In genomic region chr17:47232465-47232864, GRCh38 we compare ENCODE assay signal across 2 cellular contexts.
TF ChIP-seq lines count a peak whose summit lies in the region.

No MANE protein-coding gene starts in this region.

TF ChIP-seq in IMR-90, 13 proteins besides CTCF, POLR2A, EP300 and RAD21:
- TF ChIP-seq MAFK (IDR thresholded peaks at IDR 0.05; ENCODE audit: low read depth, low read length) (no peak), SMC3 (IDR thresholded peaks at IDR 0.05; ENCODE audit: low read depth, low read length) (no peak), RCOR1 (IDR thresholded peaks at IDR 0.05; ENCODE audit: insufficient replicate concordance, low read length) (no peak), MAZ (IDR thresholded peaks at IDR 0.05; ENCODE audit: borderline replicate concordance, low read depth, low read length) (no peak), CHD1 (IDR thresholded peaks at IDR 0.05; ENCODE audit: low read depth, low read length) (no peak), BHLHE40 (IDR thresholded peaks at IDR 0.05; ENCODE audit: low read depth, low read length) (no peak), CEBPB (IDR thresholded peaks at IDR 0.05; ENCODE audit: low read depth, low read length) (no peak), USF2 (IDR thresholded peaks at IDR 0.05; ENCODE audit: low read depth, low read length) (no peak), RFX5 (IDR thresholded peaks at IDR 0.05; ENCODE audit: low read depth, low read length) (no peak), NFE2L2 (IDR thresholded peaks at IDR 0.05; ENCODE audit: low read depth, low read length) (no peak), FOS (IDR thresholded peaks at IDR 0.05; ENCODE audit: low read depth, low read length) (no peak), ELK1 (IDR thresholded peaks at IDR 0.05; ENCODE audit: borderline replicate concordance, low read depth, low read length) (no peak), MXI1 (IDR thresholded peaks at IDR 0.05; ENCODE audit: borderline replicate concordance, low read depth, low read length) (no peak)

TF ChIP-seq in K562, 482 proteins besides CTCF, POLR2A, EP300 and RAD21:
- TF ChIP-seq CBX3 (IDR thresholded peaks at IDR 0.05; ENCODE audit: borderline replicate concordance in 1 of 2, low read length in 2 of 2) = no peak
- TF ChIP-seq BCOR (IDR thresholded peaks at IDR 0.05) = peak; percentile 43; the same call in 1 of the 2 replicates
- TF ChIP-seq DACH1 (IDR thresholded peaks at IDR 0.05; ENCODE audit: partially characterized antibody) = no peak
- TF ChIP-seq DIDO1 (tag; IDR thresholded peaks at IDR 0.05; ENCODE audit: low read depth) = no peak
- no peak for TF ChIP-seq ARHGAP35 (IDR thresholded peaks at IDR 0.05; ENCODE audit: partially characterized antibody)
- no peak for TF ChIP-seq ZBTB12 (CRISPR knock-in tag; IDR thresholded peaks at IDR 0.05)
- no peak for TF ChIP-seq THRB (CRISPR knock-in tag; conservative IDR thresholded peaks at IDR 0.05)
- TF ChIP-seq ZNF121 (CRISPR knock-in tag; conservative IDR thresholded peaks at IDR 0.05) = peak; percentile 96
- TF ChIP-seq HDAC1 (IDR thresholded peaks at IDR 0.05) = no peak
- TF ChIP-seq ARID2 (IDR thresholded peaks at IDR 0.05) = no peak
- no peak for TF ChIP-seq ATF3 (IDR thresholded peaks at IDR 0.05)
- no peak for TF ChIP-seq ATF3 (CRISPR knock-in tag; conservative IDR thresholded peaks at IDR 0.05)
- no peak for TF ChIP-seq KLF1 (tag; IDR thresholded peaks at IDR 0.05)
- TF ChIP-seq SMARCB1 (IDR thresholded peaks at IDR 0.05; ENCODE audit: insufficient read length, low read depth) = no peak
- TF ChIP-seq MCM5 (IDR thresholded peaks at IDR 0.05; ENCODE audit: low read depth) = no peak
- no peak for TF ChIP-seq ZNF12 (CRISPR knock-in tag; IDR thresholded peaks at IDR 0.05)
- no peak for TF ChIP-seq ZNF561 (CRISPR knock-in tag; conservative IDR thresholded peaks at IDR 0.05)
- no peak for TF ChIP-seq CSDE1 (IDR thresholded peaks at IDR 0.05)
- TF ChIP-seq RBM25 (IDR thresholded peaks at IDR 0.05; ENCODE audit: low read depth, low read length, severe bottlenecking) = peak; percentile 47
